10 cellular contexts compared by ENCODE assay signal in genomic region chr17:77501101-77501566, GRCh38.
A peak's percentile ranks its signal among the peaks of the same experiment; 100 is the strongest.
DNase-seq lines count a peak whose midpoint lies in the region; ATAC-seq and TF ChIP-seq lines count a peak whose summit lies in the region.
"Had no signal": no experiment of that assay in that cellular context is flagged by ENCODE, and none has a peak within 500 bp of the region (broad histone marks: within the 10 kb centered on the region; RNA-seq: fewer than 3 reads in every experiment).

No MANE protein-coding gene starts in this region.

- no peak overlapping the region for H2AK5ac ChIP-seq in H9 (ENCODE audit: insufficient read length, low read length)

- H3K4me3 Mint-ChIP-seq in H9, result no peak overlapping the region
- H3K4me3 Mint-ChIP-seq: stimulated activated naive CD8-positive, alpha-beta T cell treated with anti-CD3 and anti-CD28 coated beads, Interleukin-15, Interleukin-2, amounts not matched to agents 100 ng/mL and 50 ng/mL, for 24 hours had no signal

- H3K4me3 ChIP-seq in BJ (ENCODE audit: low read depth, low read length) (no peak overlapping the region), kidney epithelial cell (ENCODE audit: low read depth, low read length) (no peak overlapping the region)
- H3K4me3 ChIP-seq: left lung had no signal

- H2BK120ac ChIP-seq in H9 (ENCODE audit: low read depth, low read length, poor library complexity, severe bottlenecking), result no peak overlapping the region

- H3K79me2 ChIP-seq in H9 (ENCODE audit: insufficient read depth, low read length), result no peaks in the 10 kb centered on the region

- peaks cover 2% of the 10 kb centered on the region for H3K23me2 ChIP-seq in H9 (ENCODE audit: insufficient read length, low read depth, low read length, poor library complexity, severe bottlenecking)

- ATAC-seq in HG03378 (IDR thresholded peaks at IDR 0.05; ENCODE audit: unreplicated experiment), result no peak
- ATAC-seq: left lung had no signal

- H3K4ac ChIP-seq in H9 (ENCODE audit: low read depth, low read length), result no peak overlapping the region

- peak; percentile 55 for TF ChIP-seq CTCF in BJ (IDR thresholded peaks at IDR 0.05; ENCODE audit: insufficient read depth, low read depth, low read length)
- peak; percentile 78 for TF ChIP-seq CTCF in H9 (conservative IDR thresholded peaks at IDR 0.05)
- TF ChIP-seq CTCF in kidney epithelial cell (IDR thresholded peaks at IDR 0.05; ENCODE audit: insufficient read depth, low read length, poor library complexity, severe bottlenecking), result peak; percentile 59

- H3K36me3 ChIP-seq in BJ (ENCODE audit: control insufficient read depth, insufficient read depth, low read length) (peaks cover 29% of the 10 kb centered on the region), kidney epithelial cell (ENCODE audit: control insufficient read depth, insufficient read depth, low read length) (peaks cover 2% of the 10 kb centered on the region)

- no peak overlapping the region for H3K23ac ChIP-seq in H9 (ENCODE audit: insufficient read length, low read depth, low read length)

- no peaks in the 10 kb centered on the region; the same call in 1 of the 2 replicates for H3K27me3 Mint-ChIP-seq in H9 (ENCODE audit: low read depth)
- H3K27me3 Mint-ChIP-seq: stimulated activated naive CD8-positive, alpha-beta T cell treated with anti-CD3 and anti-CD28 coated beads, Interleukin-15, Interleukin-2, amounts not matched to agents 100 ng/mL and 50 ng/mL, for 24 hours had no signal

- H4K8ac ChIP-seq in H9 (replicated peaks; ENCODE audit: insufficient read length, low read depth, low read length), result no peak overlapping the region

- no peak overlapping the region for H2BK20ac ChIP-seq in H9 (ENCODE audit: low read depth, low read length, poor library complexity, severe bottlenecking)

- no peak overlapping the region for H2BK12ac ChIP-seq in H9 (ENCODE audit: insufficient read length, low read depth, low read length)

- H3K14ac ChIP-seq in H9 (ENCODE audit: insufficient read depth, low read length), result no peak overlapping the region

- no peak overlapping the region for H3K56ac ChIP-seq in H9 (ENCODE audit: insufficient read length, low read depth, low read length)

- H2AFZ ChIP-seq in H9 (ENCODE audit: low read length), result no peak overlapping the region

- no peak overlapping the region for H2BK5ac ChIP-seq in H9 (ENCODE audit: insufficient read length, low read length)

- no peak overlapping the region for H4K5ac ChIP-seq in H9 (ENCODE audit: insufficient read length, low read depth, low read length)

- H3K4me1 Mint-ChIP-seq in H9, result peaks cover 9 to 15% of the 10 kb centered on the region in 2 experiments

- H3K9ac ChIP-seq in H9 (ENCODE audit: extremely low read depth, insufficient read length, low read length), result no peak overlapping the region

- H3K9me3 Mint-ChIP-seq in H9, result no peaks in the 10 kb centered on the region; a peak in 2 of 5 replicates
- H3K9me3 Mint-ChIP-seq: stimulated activated naive CD8-positive, alpha-beta T cell treated with anti-CD3 and anti-CD28 coated beads, Interleukin-15, Interleukin-2, amounts not matched to agents 100 ng/mL and 50 ng/mL, for 24 hours had no signal

- H4K91ac ChIP-seq in H9 (ENCODE audit: insufficient read length, low read depth, low read length), result no peak overlapping the region

- no peaks in the 10 kb centered on the region; the same call in 1 of the 2 replicates for H3K4me1 ChIP-seq in H9 (ENCODE audit: insufficient read depth, low read length)
- H3K4me1 ChIP-seq: left lung had no signal

- WGBS in H9 (ENCODE audit: extremely low coverage, insufficient read length, low lambda C conversion rate), result no CpG with 5 or more reads among the region's 12 CpGs

- no peak overlapping the region for H3K18ac ChIP-seq in H9 (ENCODE audit: insufficient read length, low read depth, low read length)

- no peak overlapping the region for H3K27ac ChIP-seq in H9 (ENCODE audit: insufficient read length, low read depth, low read length)
- H3K27ac ChIP-seq: left lung had no signal

- no peak overlapping the region for H2BK15ac ChIP-seq in H9 (ENCODE audit: low read depth, low read length)

- H3K4me2 ChIP-seq in H9 (ENCODE audit: insufficient read depth, insufficient read length, low read length), result no peak overlapping the region

- CTCF ChIA-PET in BJ (lab: Yijun Ruan, JAX), result interaction anchor here (0.6 to 1.9 kb wide), 6 partner anchors 11 to 517 kb away, joined by 3 to 4 read pairs (median 3); no protein-coding TSS in a partner anchor

- POLR2A ChIA-PET in BJ (lab: Charles Lee), result interaction anchor here (0.7 kb wide), 1 partner anchor 457 kb away, joined by 3 read pairs; no protein-coding TSS in a partner anchor

- H3K79me1 ChIP-seq in H9 (ENCODE audit: insufficient read depth, low read depth, low read length, poor library complexity, severe bottlenecking), result no peaks in the 10 kb centered on the region

- no peaks in the 10 kb centered on the region for H3K9me3 ChIP-seq in H9 (ENCODE audit: control insufficient read depth, low read depth, low read length)
- H3K9me3 ChIP-seq: left lung had no signal

- no peak overlapping the region for H3T11ph ChIP-seq in H9 (ENCODE audit: low read length)

- DNase-seq in BJ (ENCODE audit: low read depth) (no peak), H9 (no peak), kidney epithelial cell (ENCODE audit: low read depth) (no peak), DMS79 treated with DMSO at 0.1 percent for 48 hours (lab: John Stamatoyannopoulos, UW) (no peak), H4 (ENCODE audit: low spot score) (no peak), LoVo (ENCODE audit: low spot score) (no peak)
- DNase-seq in activated CD4-positive, alpha-beta T cell treated with anti-CD3 and anti-CD28 coated beads, Interleukin-2, amount 50 U/mL, for 48 hours, result peak; percentile 47 to 56

- H3K36me3 Mint-ChIP-seq in H9 (ENCODE audit: insufficient read depth in 1 of 3, low read depth in 3 of 3), result peaks cover 23 to 38% (median 32%) of the 10 kb centered on the region in 3 experiments

- H4K20me1 ChIP-seq in H9 (ENCODE audit: control insufficient read depth, insufficient read depth, insufficient read length), result no peaks in the 10 kb centered on the region

- H3K27ac Mint-ChIP-seq in H9, result peak overlapping the region in 1 of 3 experiments; percentile 36; a peak in 1 of 7 replicates
- H3K27ac Mint-ChIP-seq: stimulated activated naive CD8-positive, alpha-beta T cell treated with anti-CD3 and anti-CD28 coated beads, Interleukin-15, Interleukin-2, amounts not matched to agents 100 ng/mL and 50 ng/mL, for 24 hours had no signal

- no peaks in the 10 kb centered on the region for H3K27me3 ChIP-seq in BJ (ENCODE audit: control insufficient read depth, insufficient read depth, low read length)
- H3K27me3 ChIP-seq in H9 (ENCODE audit: insufficient read depth, low read length), result no peaks in the 10 kb centered on the region
- H3K27me3 ChIP-seq in kidney epithelial cell (ENCODE audit: control insufficient read depth, insufficient read depth, low read length), result no peaks in the 10 kb centered on the region
- H3K27me3 ChIP-seq: left lung had no signal

Comparison
In these comparisons a context has a peak if more than half of its experiments do, and no peak if none do; other contexts are left out.
1. DNase-seq: peak in activated CD4-positive, alpha-beta T cell treated with anti-CD3 and anti-CD28 coated beads, Interleukin-2, amount 50 U/mL, for 48 hours (2 of 2); none in BJ (single experiment), H9 (single experiment), kidney epithelial cell (single experiment), DMS79 treated with DMSO at 0.1 percent for 48 hours (single experiment), H4 (single experiment) and LoVo (single experiment).
2. Peak in every context shown above with its lines, with median percentiles within 50 percentile points of each other: CTCF ChIP-seq.